ENCODE assay signal across 2 cellular contexts in genomic region chr20:56388882-56389281, GRCh38.
TF ChIP-seq lines count a peak whose summit lies in the region.

No MANE protein-coding gene starts in this region.

TF ChIP-seq in IMR-90, 13 proteins besides CTCF, POLR2A, EP300 and RAD21 (continued from another document):
- TF ChIP-seq RCOR1 (IDR thresholded peaks at IDR 0.05; ENCODE audit: insufficient replicate concordance, low read length): no peak
- TF ChIP-seq SMC3 (IDR thresholded peaks at IDR 0.05; ENCODE audit: low read depth, low read length): no peak
- TF ChIP-seq CHD1 (IDR thresholded peaks at IDR 0.05; ENCODE audit: low read depth, low read length): no peak
- no peak for TF ChIP-seq MXI1 (IDR thresholded peaks at IDR 0.05; ENCODE audit: borderline replicate concordance, low read depth, low read length)
- no peak for TF ChIP-seq MAFK (IDR thresholded peaks at IDR 0.05; ENCODE audit: low read depth, low read length)
- no peak for TF ChIP-seq ELK1 (IDR thresholded peaks at IDR 0.05; ENCODE audit: borderline replicate concordance, low read depth, low read length)

TF ChIP-seq in WTC11, 78 proteins besides CTCF, POLR2A, EP300 and RAD21:
- TF ChIP-seq PRDM15 (CRISPR knock-in tag; IDR thresholded peaks at IDR 0.05) (no peak), ATF1 (CRISPR knock-in tag; IDR thresholded peaks at IDR 0.05) (no peak), ATF3 (CRISPR knock-in tag; conservative IDR thresholded peaks at IDR 0.05) (no peak), NR2C2 (CRISPR knock-in tag; IDR thresholded peaks at IDR 0.05) (no peak), USF1 (CRISPR knock-in tag; IDR thresholded peaks at IDR 0.05) (no peak), E2F5 (CRISPR knock-in tag; IDR thresholded peaks at IDR 0.05) (no peak), ZNF219 (CRISPR knock-in tag; IDR thresholded peaks at IDR 0.05; ENCODE audit: borderline replicate concordance) (no peak), SOX15 (CRISPR knock-in tag; IDR thresholded peaks at IDR 0.05) (no peak), TEAD4 (CRISPR knock-in tag; IDR thresholded peaks at IDR 0.05) (no peak), ZNF512 (CRISPR knock-in tag; IDR thresholded peaks at IDR 0.05; ENCODE audit: borderline replicate concordance) (no peak), FOXP4 (CRISPR knock-in tag; IDR thresholded peaks at IDR 0.05) (no peak), E2F1 (CRISPR knock-in tag; IDR thresholded peaks at IDR 0.05) (no peak), GRHL2 (CRISPR knock-in tag; IDR thresholded peaks at IDR 0.05; ENCODE audit: insufficient replicate concordance, severe bottlenecking) (no peak), TP53 (CRISPR knock-in tag; IDR thresholded peaks at IDR 0.05) (no peak), RELA (CRISPR knock-in tag; IDR thresholded peaks at IDR 0.05; ENCODE audit: borderline replicate concordance) (no peak)
- TF ChIP-seq, protein P1, sequence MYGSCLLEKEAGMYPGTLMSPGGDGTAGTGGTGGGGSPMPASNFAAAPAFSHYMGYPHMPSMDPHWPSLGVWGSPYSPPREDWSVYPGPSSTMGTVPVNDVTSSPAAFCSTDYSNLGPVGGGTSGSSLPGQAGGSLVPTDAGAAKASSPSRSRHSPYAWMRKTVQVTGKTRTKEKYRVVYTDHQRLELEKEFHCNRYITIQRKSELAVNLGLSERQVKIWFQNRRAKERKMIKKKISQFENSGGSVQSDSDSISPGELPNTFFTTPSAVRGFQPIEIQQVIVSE (CRISPR knock-in tag; IDR thresholded peaks at IDR 0.05; ENCODE audit: borderline replicate concordance): no peak
- TF ChIP-seq, protein P2, sequence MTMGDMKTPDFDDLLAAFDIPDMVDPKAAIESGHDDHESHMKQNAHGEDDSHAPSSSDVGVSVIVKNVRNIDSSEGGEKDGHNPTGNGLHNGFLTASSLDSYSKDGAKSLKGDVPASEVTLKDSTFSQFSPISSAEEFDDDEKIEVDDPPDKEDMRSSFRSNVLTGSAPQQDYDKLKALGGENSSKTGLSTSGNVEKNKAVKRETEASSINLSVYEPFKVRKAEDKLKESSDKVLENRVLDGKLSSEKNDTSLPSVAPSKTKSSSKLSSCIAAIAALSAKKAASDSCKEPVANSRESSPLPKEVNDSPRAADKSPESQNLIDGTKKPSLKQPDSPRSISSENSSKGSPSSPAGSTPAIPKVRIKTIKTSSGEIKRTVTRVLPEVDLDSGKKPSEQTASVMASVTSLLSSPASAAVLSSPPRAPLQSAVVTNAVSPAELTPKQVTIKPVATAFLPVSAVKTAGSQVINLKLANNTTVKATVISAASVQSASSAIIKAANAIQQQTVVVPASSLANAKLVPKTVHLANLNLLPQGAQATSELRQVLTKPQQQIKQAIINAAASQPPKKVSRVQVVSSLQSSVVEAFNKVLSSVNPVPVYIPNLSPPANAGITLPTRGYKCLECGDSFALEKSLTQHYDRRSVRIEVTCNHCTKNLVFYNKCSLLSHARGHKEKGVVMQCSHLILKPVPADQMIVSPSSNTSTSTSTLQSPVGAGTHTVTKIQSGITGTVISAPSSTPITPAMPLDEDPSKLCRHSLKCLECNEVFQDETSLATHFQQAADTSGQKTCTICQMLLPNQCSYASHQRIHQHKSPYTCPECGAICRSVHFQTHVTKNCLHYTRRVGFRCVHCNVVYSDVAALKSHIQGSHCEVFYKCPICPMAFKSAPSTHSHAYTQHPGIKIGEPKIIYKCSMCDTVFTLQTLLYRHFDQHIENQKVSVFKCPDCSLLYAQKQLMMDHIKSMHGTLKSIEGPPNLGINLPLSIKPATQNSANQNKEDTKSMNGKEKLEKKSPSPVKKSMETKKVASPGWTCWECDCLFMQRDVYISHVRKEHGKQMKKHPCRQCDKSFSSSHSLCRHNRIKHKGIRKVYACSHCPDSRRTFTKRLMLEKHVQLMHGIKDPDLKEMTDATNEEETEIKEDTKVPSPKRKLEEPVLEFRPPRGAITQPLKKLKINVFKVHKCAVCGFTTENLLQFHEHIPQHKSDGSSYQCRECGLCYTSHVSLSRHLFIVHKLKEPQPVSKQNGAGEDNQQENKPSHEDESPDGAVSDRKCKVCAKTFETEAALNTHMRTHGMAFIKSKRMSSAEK (CRISPR knock-in tag; IDR thresholded peaks at IDR 0.05; ENCODE audit: borderline replicate concordance): no peak
TF ChIP-seq in WTC11: peak in this region for 0.
